ENCODE assay signal across 8 cellular contexts in the genomic region with DNA sequence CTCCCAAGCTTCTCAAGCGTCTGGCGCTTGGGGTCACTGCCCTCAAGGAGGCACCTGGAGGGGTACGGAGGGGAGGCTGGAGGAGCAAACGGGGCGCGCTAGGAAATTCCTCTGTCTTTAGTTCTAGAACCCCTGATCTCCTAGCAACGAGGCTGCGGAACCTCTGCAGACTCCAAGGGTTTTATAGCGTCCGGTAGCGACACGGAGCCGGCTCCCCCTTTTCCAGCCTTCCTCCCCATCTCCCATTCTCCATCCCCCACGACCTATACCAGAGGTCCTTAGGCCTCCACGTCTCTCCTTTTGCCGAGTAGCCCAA. TPM values are rescaled to one million over a fixed set of nuclear protein-coding genes. Genes with fewer than 3 reads are reported as not detected.
DNase-seq lines count a peak whose midpoint lies in the region; ATAC-seq, FAIRE-seq and TF ChIP-seq lines count a peak whose summit lies in the region.

No MANE protein-coding gene starts in this region.

- H3K4me2 ChIP-seq in PC-3 (ENCODE audit: low read length): peak overlapping the region; percentile 92

- H3K9me2 ChIP-seq in PC-3 (replicated peaks; ENCODE audit: low read length): no peaks in the 10 kb centered on the region

- FAIRE-seq in pancreas (lab: Jason Lieb, UNC): no peak

- POLR2A ChIA-PET in Caco-2 (lab: Charles Lee) (interaction anchor here (0.6 kb wide), 1 partner anchor 35 kb away, joined by 9 read pairs; no protein-coding TSS in a partner anchor), PC-3 (lab: Charles Lee; ENCODE audit: unreplicated experiment) (no interaction called here)

- H3K27me3 Mint-ChIP-seq in Caco-2 (ENCODE audit: insufficient read depth, unreplicated experiment) (no peaks in the 10 kb centered on the region), endodermal cell (ENCODE audit: insufficient read depth) (peaks cover 5% of the 10 kb centered on the region)

- no TSS peak for BruUV-seq in Caco-2 (replicated peaks; lab: Mats Ljungman, UMichigan)
- BruUV-seq in PC-3 (replicated peaks; lab: Mats Ljungman, UMichigan): no TSS peak

- H3K79me2 ChIP-seq in PC-3 (ENCODE audit: low read length): peaks cover 17% of the 10 kb centered on the region

- no peak overlapping the region for H3K27ac ChIP-seq in PC-3 (ENCODE audit: low read length)
- no peak overlapping the region for H3K27ac ChIP-seq in endodermal cell (ENCODE audit: low read depth, low read length)
- peak overlapping the region; percentile 85 to 96 (median 90) for H3K27ac ChIP-seq in pancreas

- no peaks in the 10 kb centered on the region for H4K20me1 ChIP-seq in PC-3 (ENCODE audit: low read length)

- no peaks in the 10 kb centered on the region for H3K27me3 ChIP-seq in Caco-2 (replicated peaks; ENCODE audit: control insufficient read depth, insufficient read depth, low read length)
- H3K27me3 ChIP-seq in PC-3 (ENCODE audit: low read length): no peaks in the 10 kb centered on the region
- H3K27me3 ChIP-seq in endodermal cell (ENCODE audit: control insufficient read depth, insufficient read depth, low read length, poor library complexity, severe bottlenecking): no peaks in the 10 kb centered on the region
- H3K27me3 ChIP-seq in pancreas: no peaks in the 10 kb centered on the region

- H3K9me3 ChIP-seq in Caco-2 (no peaks in the 10 kb centered on the region), PC-3 (ENCODE audit: low read length) (no peaks in the 10 kb centered on the region), endodermal cell (ENCODE audit: control insufficient read depth, low read length) (no peaks in the 10 kb centered on the region), pancreas (no peaks in the 10 kb centered on the region)

- H3K27ac Mint-ChIP-seq in Caco-2 (ENCODE audit: unreplicated experiment): peak overlapping the region; percentile 100
- peak overlapping the region; percentile 100 for H3K27ac Mint-ChIP-seq in endodermal cell

- H3K36me3 Mint-ChIP-seq in Caco-2 (ENCODE audit: insufficient read depth, unreplicated experiment) (peaks cover 15% of the 10 kb centered on the region), endodermal cell (ENCODE audit: low read depth) (peaks cover 26% of the 10 kb centered on the region)

- H3K9ac ChIP-seq in PC-3 (ENCODE audit: low read length) (no peak overlapping the region), endodermal cell (ENCODE audit: extremely low read depth, low read length, poor library complexity, severe bottlenecking) (no peak overlapping the region)

- H3K4me3 Mint-ChIP-seq in Caco-2 (ENCODE audit: unreplicated experiment): peak overlapping the region; percentile 93
- peak overlapping the region; percentile 80 for H3K4me3 Mint-ChIP-seq in endodermal cell

- CTCF ChIA-PET in Caco-2 (lab: Charles Lee) (interaction anchor here (0.6 to 0.8 kb wide), 5 partner anchors 16 to 98 kb away, joined by 3 to 4 read pairs (median 3); a partner anchor contains a TSS), PC-3 (lab: Charles Lee) (interaction anchor here (1.0 kb wide), 1 partner anchor 36 kb away, joined by 3 read pairs; a partner anchor contains a TSS)

- H3K4me1 ChIP-seq in Caco-2 (peaks cover 6% of the 10 kb centered on the region; the same call in 1 of the 2 replicates), PC-3 (ENCODE audit: insufficient read depth, low read length) (no peaks in the 10 kb centered on the region), endodermal cell (ENCODE audit: control insufficient read depth, insufficient read depth, low read length) (no peaks in the 10 kb centered on the region), pancreas (peaks cover 0 to 16% (median 11%) of the 10 kb centered on the region in 3 donors)

- H3K36me3 ChIP-seq in Caco-2 (ENCODE audit: control insufficient read depth, insufficient read depth, low read length) (peaks cover 1% of the 10 kb centered on the region; the same call in 1 of the 2 replicates), PC-3 (ENCODE audit: low read depth, low read length) (no peaks in the 10 kb centered on the region), endodermal cell (ENCODE audit: control insufficient read depth, insufficient read depth, low read length) (peaks cover 10% of the 10 kb centered on the region), pancreas (peaks cover 0 to 9% (median 0%) of the 10 kb centered on the region in 3 donors)

- intact Hi-C loops in Caco-2 (cut with micrococcal nuclease; ENCODE audit: unreplicated experiment): loop anchor here (2.0 to 10.0 kb wide), 4 partner anchors 35 to 111 kb away; a partner anchor contains a TSS
- intact Hi-C loops in PC-3 (cut with micrococcal nuclease): loop anchor here (2.0 to 5.0 kb wide), 3 partner anchors 46 to 159 kb away; a partner anchor contains a TSS
- intact Hi-C loops in pancreas (cut with DNase I): loop anchor here in 1 of 3 donors (10.0 kb wide), 1 partner anchor 141 kb away; no protein-coding TSS in a partner anchor

- no peak for ATAC-seq in PC-3
- no peak for ATAC-seq in pancreas

- no peak for DNase-seq in Caco-2
- no peak for DNase-seq in PC-3
- DNase-seq in endodermal cell: no peak
- DNase-seq in pancreas: no peak
- no peak for DNase-seq in AML-193 (lab: John Stamatoyannopoulos, UW)
- DNase-seq in DMS153 (lab: John Stamatoyannopoulos, UW): no peak
- DNase-seq in NCI-H2227 treated with DMSO at 0.1 percent for 48 hours (lab: John Stamatoyannopoulos, UW): no peak
- DNase-seq in hepatic stellate cell (ENCODE audit: low spot score): no peak

- H3K4me3 ChIP-seq in Caco-2 (ENCODE audit: low read depth, low read length) (no peak overlapping the region; the same call in none of the 2 replicates), PC-3 (ENCODE audit: low read length) (no peak overlapping the region), endodermal cell (ENCODE audit: low read length) (no peak overlapping the region), pancreas (peak overlapping the region in 1 of 4 donors; percentile 100)

- TF ChIP-seq CTCF in Caco-2 (IDR thresholded peaks at IDR 0.05; ENCODE audit: insufficient read depth in 1 of 2, low read depth in 1 of 2, low read length in 1 of 2, severe bottlenecking in 1 of 2, unreplicated experiment in 1 of 2): no peak
- TF ChIP-seq CTCF in PC-3 (conservative IDR thresholded peaks at IDR 0.05; ENCODE audit: low read depth, low read length): 0 out of 2 replicates have a peak, but pooled peaks have one; percentile 11
- no peak for TF ChIP-seq CTCF in endodermal cell (conservative IDR thresholded peaks at IDR 0.05)
- TF ChIP-seq CTCF in pancreas (IDR thresholded peaks at IDR 0.05): no peak

- peak overlapping the region; percentile 65 for H2AFZ ChIP-seq in PC-3 (ENCODE audit: low read length)

- no peaks in the 10 kb centered on the region for H3F3A ChIP-seq in PC-3 (ENCODE audit: low read length, unreplicated experiment)

- H3K9me3 Mint-ChIP-seq in Caco-2 (ENCODE audit: unreplicated experiment): no peaks in the 10 kb centered on the region
- no peaks in the 10 kb centered on the region for H3K9me3 Mint-ChIP-seq in endodermal cell

- H3K4me1 Mint-ChIP-seq in Caco-2 (ENCODE audit: low read depth, unreplicated experiment) (peaks cover 6% of the 10 kb centered on the region), endodermal cell (peaks cover 2% of the 10 kb centered on the region)

- 46% methylated on average over 16 of the region's 16 CpGs; no CpG with 5 or more reads in 1 of the 2 experiments for WGBS in endodermal cell (ENCODE audit: insufficient coverage in 1 of 2, insufficient read length in 1 of 2), 2 experiments
- WGBS in pancreas, 2 donors: 32% methylated on average over 15 to 16 of the region's 16 CpGs

RNA-seq across cellular contexts. Expression of a gene that starts 0.6 kb away (rescaled TPM):
- total RNA-seq in Caco-2 (2022) (56.6 and 57.1 TPM in 2 replicates), PC-3 (2014; rRNA removed) (60.5 and 86.2 TPM in 2 replicates), endodermal cell (10 to 100 TPM; 63.4 to 68.4 TPM), pancreas (10 to 100 TPM; 31.9 to 50.9 (median 37.3) TPM)
- 40.9 TPM for polyA plus RNA-seq in endodermal cell (2013, experiment 1 of 2)
- polyA plus RNA-seq in endodermal cell (2013, experiment 2 of 2): 36.4 TPM
- polyA plus RNA-seq in pancreas: 10 to 100 TPM; 52.7 to 69.8 TPM

RNA-seq across cellular contexts. Expression of a gene that starts 35.7 kb away (rescaled TPM):
- total RNA-seq in Caco-2 (2022) (24.1 and 26.3 TPM in 2 replicates), PC-3 (2014; rRNA removed) (23.7 and 25.3 TPM in 2 replicates), endodermal cell (10 to 100 TPM; 44.0 to 52.1 TPM), pancreas (10 to 100 TPM; 14.7 to 29.4 (median 18.3) TPM)
- 27.5 TPM for polyA plus RNA-seq in endodermal cell (2013, experiment 1 of 2)
- polyA plus RNA-seq in endodermal cell (2013, experiment 2 of 2): 25.5 TPM
- 10 to 100 TPM; 12.6 to 38.8 TPM for polyA plus RNA-seq in pancreas

RNA-seq across cellular contexts. Expression of a gene that starts 36.7 kb away (rescaled TPM):
- total RNA-seq in Caco-2 (2022): 13.2 and 14.7 TPM in 2 replicates
- 2.0 and 3.9 TPM in 2 replicates for total RNA-seq in PC-3 (2014; rRNA removed)
- total RNA-seq in endodermal cell: 1 to 10 TPM; 6.1 to 8.7 TPM
- 3.0 TPM for polyA plus RNA-seq in endodermal cell (2013, experiment 1 of 2)
- 3.2 TPM for polyA plus RNA-seq in endodermal cell (2013, experiment 2 of 2)
- total RNA-seq in pancreas: 10 to 100 TPM in 1 of 6 donors, 1 to 10 TPM in 5; 3.8 to 11.2 (median 7.1) TPM
- polyA plus RNA-seq in pancreas: 10 to 100 TPM; 11.9 to 21.2 TPM

RNA-seq across cellular contexts. Expression of a gene that starts 43.4 kb away (rescaled TPM):
- total RNA-seq in Caco-2 (2022) (62.9 and 72.5 TPM in 2 replicates), PC-3 (2014; rRNA removed) (27.3 and 36.1 TPM in 2 replicates), endodermal cell (1 to 10 TPM; 3.0 to 8.0 TPM), pancreas (100 to 1,000 TPM in 2 of 6 donors, 10 to 100 TPM in 4; 58.8 to 123 (median 77.5) TPM)
- 6.1 TPM for polyA plus RNA-seq in endodermal cell (2013, experiment 1 of 2)
- polyA plus RNA-seq in endodermal cell (2013, experiment 2 of 2): 4.1 TPM
- 100 to 1,000 TPM; 119 to 179 TPM for polyA plus RNA-seq in pancreas

RNA-seq across cellular contexts. Expression of a gene that starts 47.7 kb away (rescaled TPM):
- total RNA-seq in Caco-2 (2022): 31.4 and 33.0 TPM in 2 replicates
- 53.8 and 76.7 TPM in 2 replicates for total RNA-seq in PC-3 (2014; rRNA removed)
- 10 to 100 TPM; 43.0 to 65.7 TPM for total RNA-seq in endodermal cell
- 92.4 TPM for polyA plus RNA-seq in endodermal cell (2013, experiment 1 of 2)
- 77.4 TPM for polyA plus RNA-seq in endodermal cell (2013, experiment 2 of 2)
- 10 to 100 TPM in 3 of 6 donors, 1 to 10 TPM in 3; 8.1 to 14.5 (median 10.4) TPM for total RNA-seq in pancreas
- 10 to 100 TPM; 34.5 to 34.7 TPM for polyA plus RNA-seq in pancreas

Comparison
In these comparisons a context has a peak if more than half of its experiments do, and no peak if none do; other contexts are left out.
1. H3K27ac ChIP-seq: peak in pancreas (4 of 4); none in PC-3 (single experiment) and endodermal cell (single experiment).